Comparison of ENCODE assay signal across 8 cellular contexts in the genomic region with DNA sequence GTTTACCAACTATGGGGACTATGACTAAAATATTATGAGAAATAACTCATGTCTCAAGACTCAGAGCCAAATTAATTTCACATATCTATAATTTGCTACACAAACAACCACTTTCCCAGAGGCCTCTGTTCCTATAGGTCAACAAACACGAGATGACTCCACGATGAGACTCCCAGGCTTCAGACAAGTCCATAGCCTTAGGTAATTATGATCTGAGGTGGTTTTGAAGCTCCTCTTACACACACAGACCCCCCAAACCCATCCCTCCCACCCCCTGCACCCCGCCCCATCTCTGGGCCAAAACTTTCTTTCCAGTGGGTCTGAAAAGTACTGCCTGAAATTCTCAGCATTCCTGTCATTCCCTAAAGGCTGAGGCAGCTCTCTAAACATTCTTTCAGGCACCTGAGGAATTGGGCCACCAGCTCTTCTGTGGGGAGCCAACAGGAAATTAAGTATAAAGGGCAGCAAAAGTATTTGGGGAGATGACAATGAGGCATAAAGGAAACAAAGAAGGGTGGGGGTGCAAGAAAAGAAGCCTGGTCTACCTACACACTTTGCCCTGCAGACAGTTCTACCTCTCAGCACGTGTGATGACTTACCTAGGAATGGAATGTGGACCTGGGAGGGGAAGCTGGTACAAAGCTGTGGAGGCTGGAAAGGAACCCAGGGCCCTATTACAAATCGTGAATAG.
DNase-seq lines count a peak whose midpoint lies in the region; ATAC-seq and TF ChIP-seq lines count a peak whose summit lies in the region.
"Had no signal": no experiment of that assay in that cellular context is flagged by ENCODE, and none has a peak within 500 bp of the region (broad histone marks: within the 10 kb centered on the region; RNA-seq: fewer than 3 reads in every experiment).

No MANE protein-coding gene starts in this region.

- DNase-seq in HCEC 1CT (peak; percentile 56), amniotic stem cell (lab: John Stamatoyannopoulos, UW) (peak; percentile 73), iris pigment epithelial cell (ENCODE audit: low read depth) (peak; percentile 84), type B pancreatic cell (ENCODE audit: extremely low spot score, unreplicated experiment) (no peak), SKM-1 (lab: John Stamatoyannopoulos, UW; ENCODE audit: unreplicated experiment) (no peak), NCI-H2171 (lab: John Stamatoyannopoulos, UW) (no peak)
- DNase-seq: stimulated activated CD4-positive, alpha-beta T cell treated with anti-CD3 and anti-CD28 coated beads, Interleukin-12 subunit alpha, Interleukin-12 subunit beta, amount 100 ng/mL, for 4 hours had no signal

- peaks cover 20% of the 10 kb centered on the region for H3K36me3 Mint-ChIP-seq in type B pancreatic cell

- peak overlapping the region; percentile 94 for H3K27ac Mint-ChIP-seq in type B pancreatic cell

- no peak for TF ChIP-seq POLR2A in GM18505 (IDR thresholded peaks at IDR 0.05; ENCODE audit: borderline replicate concordance, extremely low read depth, insufficient read depth, insufficient read length)

- H3K4me3 Mint-ChIP-seq in type B pancreatic cell = peak overlapping the region; percentile 44

- H3K27me3 Mint-ChIP-seq in type B pancreatic cell = no peaks in the 10 kb centered on the region

- no peak for ATAC-seq in GM18505 (IDR thresholded peaks at IDR 0.05; ENCODE audit: unreplicated experiment)

- H3K9me3 Mint-ChIP-seq in type B pancreatic cell = peaks cover 6% of the 10 kb centered on the region

- TF ChIP-seq CTCF in type B pancreatic cell (conservative IDR thresholded peaks at IDR 0.05) = no peak

- peaks cover 16% of the 10 kb centered on the region for H3K4me1 Mint-ChIP-seq in type B pancreatic cell (ENCODE audit: unreplicated experiment)

Comparison
In these comparisons a context has a peak if more than half of its experiments do, and no peak if none do; other contexts are left out.
1. DNase-seq: peak in HCEC 1CT (single experiment), amniotic stem cell (single experiment) and iris pigment epithelial cell (single experiment); none in type B pancreatic cell (single experiment), SKM-1 (single experiment) and NCI-H2171 (single experiment).